9 cellular contexts compared by ENCODE assay signal in genomic region chr7:98418636-98419315, GRCh38. TPM values are rescaled to one million over a fixed set of nuclear protein-coding genes. Genes with fewer than 3 reads are reported as not detected.
A peak's percentile ranks its signal among the peaks of the same experiment; 100 is the strongest.
DNase-seq lines count a peak whose midpoint lies in the region; ATAC-seq and TF ChIP-seq lines count a peak whose summit lies in the region.
"Had no signal": no experiment of that assay in that cellular context is flagged by ENCODE, and none has a peak within 500 bp of the region (broad histone marks: within the 10 kb centered on the region; RNA-seq: fewer than 3 reads in every experiment).

No MANE protein-coding gene starts in this region.

- no peak overlapping the region for H3K27ac Mint-ChIP-seq in WTC11
- H3K27ac Mint-ChIP-seq in activated CD4-positive, alpha-beta T cell treated with anti-CD3 and anti-CD28 coated beads, Interleukin-2, amount 10 ng/mL, durations not matched to agents 7 days and 5 days: no peak overlapping the region
- H3K27ac Mint-ChIP-seq: activated naive CD4-positive, alpha-beta T cell treated with anti-CD3 and anti-CD28 coated beads, Interleukin-2, amount 50 U/mL, for 24 hours had no signal

- peak in 2 of 3 donors; percentile 24 to 32 for DNase-seq in stimulated activated CD4-positive, alpha-beta T cell treated with anti-CD3 and anti-CD28 coated beads, Interleukin-12 subunit alpha, Interleukin-12 subunit beta, amount 100 ng/mL, for 48 hours (ENCODE audit: low read depth in 2 of 3, low spot score in 1 of 3)
- DNase-seq in stimulated activated CD4-positive, alpha-beta T cell treated with anti-CD3 and anti-CD28 coated beads, Interleukin-12 subunit alpha, Interleukin-12 subunit beta, amount 100 ng/mL, for 4 hours: no peak
- DNase-seq in WTC11 (ENCODE audit: low spot score) (no peak), iris pigment epithelial cell (ENCODE audit: low read depth) (peak; percentile 99), aorta (peak; percentile 74 to 81), prostate gland (ENCODE audit: low spot score) (no peak)
- no peak for DNase-seq in activated CD4-positive, alpha-beta T cell treated with anti-CD3 and anti-CD28 coated beads, Interleukin-2, amount 10 ng/mL, durations not matched to agents 7 days and 5 days

- 47 to 49% methylated on average over 7 of the region's 7 CpGs for WGBS in aorta, 2 donors
- WGBS in prostate gland: 53% methylated on average over 7 of the region's 7 CpGs

- TF ChIP-seq POLR2A in prostate gland (IDR thresholded peaks at IDR 0.05): no peak

- H3K27me3 ChIP-seq in aorta (ENCODE audit: control insufficient read depth in 1 of 2, insufficient read depth in 2 of 2, low read length in 1 of 2): peaks cover 0 to 2% of the 10 kb centered on the region in 2 donors
- H3K27me3 ChIP-seq in prostate gland (replicated peaks; ENCODE audit: insufficient read depth): no peaks in the 10 kb centered on the region

- H3K9me3 Mint-ChIP-seq in WTC11: peaks cover 6% of the 10 kb centered on the region
- no peaks in the 10 kb centered on the region for H3K9me3 Mint-ChIP-seq in activated CD4-positive, alpha-beta T cell treated with anti-CD3 and anti-CD28 coated beads, Interleukin-2, amount 10 ng/mL, durations not matched to agents 7 days and 5 days
- H3K9me3 Mint-ChIP-seq: activated naive CD4-positive, alpha-beta T cell treated with anti-CD3 and anti-CD28 coated beads, Interleukin-2, amount 50 U/mL, for 24 hours had no signal

- peaks cover 10% of the 10 kb centered on the region for H3K27me3 Mint-ChIP-seq in WTC11 (ENCODE audit: low read depth)
- peaks cover 2% of the 10 kb centered on the region for H3K27me3 Mint-ChIP-seq in activated CD4-positive, alpha-beta T cell treated with anti-CD3 and anti-CD28 coated beads, Interleukin-2, amount 10 ng/mL, durations not matched to agents 7 days and 5 days

- H3K9me3 ChIP-seq in aorta (ENCODE audit: control insufficient read depth, low read length) (no peaks in the 10 kb centered on the region), prostate gland (no peaks in the 10 kb centered on the region)

- no peaks in the 10 kb centered on the region for H3K36me3 Mint-ChIP-seq in WTC11
- no peaks in the 10 kb centered on the region for H3K36me3 Mint-ChIP-seq in activated CD4-positive, alpha-beta T cell treated with anti-CD3 and anti-CD28 coated beads, Interleukin-2, amount 10 ng/mL, durations not matched to agents 7 days and 5 days (ENCODE audit: low read depth)
- H3K36me3 Mint-ChIP-seq: activated naive CD4-positive, alpha-beta T cell treated with anti-CD3 and anti-CD28 coated beads, Interleukin-2, amount 50 U/mL, for 24 hours had no signal

- H3K4me1 Mint-ChIP-seq in WTC11: no peaks in the 10 kb centered on the region
- H3K4me1 Mint-ChIP-seq in activated CD4-positive, alpha-beta T cell treated with anti-CD3 and anti-CD28 coated beads, Interleukin-2, amount 10 ng/mL, durations not matched to agents 7 days and 5 days: no peaks in the 10 kb centered on the region
- H3K4me1 Mint-ChIP-seq: activated naive CD4-positive, alpha-beta T cell treated with anti-CD3 and anti-CD28 coated beads, Interleukin-2, amount 50 U/mL, for 24 hours had no signal

- CTCF ChIA-PET in WTC11 (lab: Charles Lee): no interaction called here
- CTCF ChIA-PET in activated CD4-positive, alpha-beta T cell treated with anti-CD3 and anti-CD28 coated beads, Interleukin-2, amount 10 ng/mL, durations not matched to agents 7 days and 5 days (lab: Charles Lee): interaction anchor here (0.9 to 1.6 kb wide), 2 partner anchors 8 to 18 kb away, joined by 3 to 5 read pairs; no protein-coding TSS in a partner anchor

- H3K4me1 ChIP-seq in aorta (ENCODE audit: control insufficient read depth in 1 of 2, insufficient read depth in 2 of 2, low read length in 2 of 2): no peaks in the 10 kb centered on the region
- no peaks in the 10 kb centered on the region for H3K4me1 ChIP-seq in prostate gland (replicated peaks)

- intact Hi-C loops in aorta (cut with DNase I): loop anchor here in 1 of 2 donors (10.0 kb wide), 1 partner anchor 134 kb away; the partner anchor contains the start of gene BRI3
- intact Hi-C loops in prostate gland (cut with DNase I): no loop called here

- H3K4me3 ChIP-seq in aorta (ENCODE audit: low read length in 2 of 2): no peak overlapping the region
- H3K4me3 ChIP-seq in prostate gland: no peak overlapping the region

- H3K4me3 Mint-ChIP-seq in WTC11: no peak overlapping the region
- no peak overlapping the region for H3K4me3 Mint-ChIP-seq in activated CD4-positive, alpha-beta T cell treated with anti-CD3 and anti-CD28 coated beads, Interleukin-2, amount 10 ng/mL, durations not matched to agents 7 days and 5 days
- H3K4me3 Mint-ChIP-seq: activated naive CD4-positive, alpha-beta T cell treated with anti-CD3 and anti-CD28 coated beads, Interleukin-2, amount 50 U/mL, for 24 hours had no signal

- ATAC-seq in WTC11 (no peak), aorta (ENCODE audit: low FRiP score) (no peak), HG02970 (IDR thresholded peaks at IDR 0.05; ENCODE audit: low FRiP score, unreplicated experiment) (no peak)

- no peak overlapping the region for H3K27ac ChIP-seq in aorta (ENCODE audit: low read depth in 1 of 2, low read length in 2 of 2)
- H3K27ac ChIP-seq in prostate gland: no peak overlapping the region

- no peaks in the 10 kb centered on the region for H3K36me3 ChIP-seq in aorta (ENCODE audit: control insufficient read depth in 1 of 2, insufficient read depth in 2 of 2, low read length in 1 of 2)
- H3K36me3 ChIP-seq in prostate gland: no peaks in the 10 kb centered on the region

- no peak for TF ChIP-seq CTCF in WTC11 (IDR thresholded peaks at IDR 0.05)
- TF ChIP-seq CTCF in prostate gland (IDR thresholded peaks at IDR 0.05): no peak

- POLR2A ChIA-PET in WTC11 (lab: Charles Lee): no interaction called here
- POLR2A ChIA-PET in activated CD4-positive, alpha-beta T cell treated with anti-CD3 and anti-CD28 coated beads, Interleukin-2, amount 10 ng/mL, durations not matched to agents 7 days and 5 days (lab: Charles Lee): no interaction called here

TF ChIP-seq in WTC11, 78 proteins besides CTCF, POLR2A, EP300 and RAD21:
- TF ChIP-seq CDX4 (CRISPR knock-in tag; IDR thresholded peaks at IDR 0.05; ENCODE audit: borderline replicate concordance): no peak
- TF ChIP-seq GABPB1 (CRISPR knock-in tag; IDR thresholded peaks at IDR 0.05): peak; percentile 89
TF ChIP-seq in WTC11: peak in this region for 1.

RNA-seq across cellular contexts. Expression of gene BAIAP2L1, which starts 17.9 kb away (rescaled TPM):
- total RNA-seq in WTC11 (2021) (35.5 to 37.5 TPM (median 36.8 TPM) in 3 replicates), aorta (1 to 10 TPM; 1.8 to 3.6 TPM), prostate gland (10 to 100 TPM; 24.7 to 41.6 TPM)
- 1 to 10 TPM in 1 of 2 donors, under 1 TPM in 1; 0.23 to 5.4 TPM for polyA plus RNA-seq in aorta
- under 1 TPM; 0.40 to 0.42 TPM for total RNA-seq in activated CD4-positive, alpha-beta T cell treated with anti-CD3 and anti-CD28 coated beads, Interleukin-2, amount 10 ng/mL, durations not matched to agents 7 days and 5 days

Comparison
In these comparisons a context has a peak if more than half of its experiments do, and no peak if none do; other contexts are left out.
1. DNase-seq: peak in stimulated activated CD4-positive, alpha-beta T cell treated with anti-CD3 and anti-CD28 coated beads, Interleukin-12 subunit alpha, Interleukin-12 subunit beta, amount 100 ng/mL, for 48 hours (2 of 3), iris pigment epithelial cell (single experiment) and aorta (2 of 2); none in stimulated activated CD4-positive, alpha-beta T cell treated with anti-CD3 and anti-CD28 coated beads, Interleukin-12 subunit alpha, Interleukin-12 subunit beta, amount 100 ng/mL, for 4 hours (single experiment), WTC11 (single experiment), activated CD4-positive, alpha-beta T cell treated with anti-CD3 and anti-CD28 coated beads, Interleukin-2, amount 10 ng/mL, durations not matched to agents 7 days and 5 days (single experiment) and prostate gland (single experiment).